ENCODE assay signal across 8 cellular contexts in the genomic region with DNA sequence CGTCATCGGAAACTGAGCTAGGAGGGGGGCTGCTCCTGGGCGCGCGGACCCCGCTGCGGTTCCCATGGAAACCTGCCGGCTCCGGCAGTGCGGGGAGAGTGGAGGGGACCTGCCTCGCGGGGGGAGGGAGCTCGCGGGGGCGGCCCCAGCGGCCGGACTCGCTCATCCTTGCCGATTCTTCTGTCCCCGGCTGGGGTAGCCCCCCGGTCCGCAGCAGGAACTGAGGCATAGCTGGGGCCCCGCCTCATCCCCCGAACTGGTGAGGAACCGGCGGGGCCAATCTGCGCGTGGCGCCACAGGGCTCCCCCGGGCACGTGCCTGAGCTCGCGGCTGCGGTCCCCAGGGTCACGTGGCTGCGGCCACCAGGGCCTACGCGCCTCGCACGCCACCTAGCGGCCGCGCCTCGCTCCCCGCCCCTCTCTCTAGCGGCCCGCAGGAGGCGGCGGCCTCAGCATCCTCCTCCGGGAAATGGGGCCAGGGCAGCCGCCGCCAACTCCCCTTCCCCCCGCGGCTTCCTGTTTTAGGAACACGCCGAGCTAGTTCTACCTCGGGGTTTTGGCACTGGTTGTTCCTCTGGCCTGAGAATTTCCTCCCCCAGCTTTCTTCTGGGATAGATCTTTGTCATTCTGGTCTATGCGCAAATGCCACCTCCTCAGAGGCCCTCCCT. TPM values are rescaled to one million over a fixed set of nuclear protein-coding genes. Genes with fewer than 3 reads are reported as not detected.
A peak's percentile ranks its signal among the peaks of the same experiment; 100 is the strongest.
DNase-seq lines count a peak whose midpoint lies in the region; ATAC-seq and TF ChIP-seq lines count a peak whose summit lies in the region.

No MANE protein-coding gene starts in this region.

- POLR2A ChIA-PET in Panc1 (lab: Charles Lee) = interaction anchor here (0.6 kb wide), 1 partner anchor 158 kb away, joined by 3 read pairs; no protein-coding TSS in a partner anchor

- H3K27ac ChIP-seq in KMS-11 = no peak overlapping the region
- H3K27ac ChIP-seq in Panc1 (ENCODE audit: low read length) = 0 out of 2 replicates have a peak overlapping the region, but pooled peaks have one; percentile 51

- peaks cover 24% of the 10 kb centered on the region for H3K27me3 Mint-ChIP-seq in activated T-cell treated with anti-CD3 and anti-CD28 coated beads, Interleukin-2, amount 50 U/mL, for 72 hours (ENCODE audit: low read depth)
- peaks cover 16 to 18% of the 10 kb centered on the region in 2 donors for H3K27me3 Mint-ChIP-seq in natural killer cell treated with Interleukin-12 subunit alpha and Interleukin-12 subunit beta and Interleukin-15 and Interleukin-18, amount 100 ng/mL, for 72 hours

- CTCF ChIA-PET in Panc1 (lab: Charles Lee) = interaction anchor here (0.6 to 1.3 kb wide), 4 partner anchors 99 to 114 kb away, joined by 5 to 10 read pairs (median 6); partner anchors contain the start of gene SWSAP1

- TF ChIP-seq CTCF in KMS-11 (conservative IDR thresholded peaks at IDR 0.05; ENCODE audit: low read depth, low read length) = peak; percentile 54
- peak; percentile 96 for TF ChIP-seq CTCF in Panc1 (IDR thresholded peaks at IDR 0.05)

- H3K4me3 ChIP-seq in KMS-11 (IDR thresholded peaks at IDR 0.05; ENCODE audit: insufficient read depth, low read depth, low read length) (no peak overlapping the region), Panc1 (ENCODE audit: low read depth in 2 of 2, low read length in 2 of 2) (peak overlapping the region; percentile 51 to 58)

- BruUV-seq in Panc1 (replicated peaks; lab: Mats Ljungman, UMichigan) = no TSS peak

- H3K36me3 Mint-ChIP-seq in activated T-cell treated with anti-CD3 and anti-CD28 coated beads, Interleukin-2, amount 50 U/mL, for 72 hours (ENCODE audit: insufficient read depth in 2 of 2) = peaks cover 1% of the 10 kb centered on the region in 2 donors
- H3K36me3 Mint-ChIP-seq in natural killer cell treated with Interleukin-12 subunit alpha and Interleukin-12 subunit beta and Interleukin-15 and Interleukin-18, amount 100 ng/mL, for 72 hours = no peaks in the 10 kb centered on the region

- peak; percentile 53 for ATAC-seq in GM21619 (IDR thresholded peaks at IDR 0.05; ENCODE audit: unreplicated experiment)
- ATAC-seq in Panc1 = peak; percentile 81
- peak; percentile 77 to 79 for ATAC-seq in activated T-cell treated with anti-CD3 and anti-CD28 coated beads, Interleukin-2, amount 50 U/mL, for 72 hours (replicated peaks in 1 of 2)
- ATAC-seq in natural killer cell treated with Interleukin-12 subunit alpha and Interleukin-12 subunit beta and Interleukin-15 and Interleukin-18, amount 100 ng/mL, for 72 hours = peak; percentile 89

- H3K4me1 ChIP-seq in KMS-11 (ENCODE audit: low read depth, poor library complexity, severe bottlenecking) = peaks cover 4% of the 10 kb centered on the region
- no peaks in the 10 kb centered on the region for H3K4me1 ChIP-seq in Panc1 (ENCODE audit: control insufficient read depth, insufficient read depth, low read length)

- H3K36me3 ChIP-seq in KMS-11 (ENCODE audit: insufficient read depth) (no peaks in the 10 kb centered on the region), Panc1 (ENCODE audit: control insufficient read depth, insufficient read depth, low read length) (no peaks in the 10 kb centered on the region)

- 0 out of 2 replicates have a peak overlapping the region, but pooled peaks have one; percentile 26 for H2AFZ ChIP-seq in KMS-11 (ENCODE audit: low read depth)

- in situ Hi-C loops in Panc1 (cut with HindIII; ENCODE audit: low pct_unique_long_range_greater_than_20kb, low sequenced_read_pairs) = no loop called here

- H3K79me2 ChIP-seq in KMS-11 (ENCODE audit: insufficient read depth, low read depth) = no peaks in the 10 kb centered on the region

- H4K20me1 ChIP-seq in KMS-11 (ENCODE audit: insufficient read depth) = no peaks in the 10 kb centered on the region

- peak overlapping the region; percentile 84 to 91 for H3K4me3 Mint-ChIP-seq in activated T-cell treated with anti-CD3 and anti-CD28 coated beads, Interleukin-2, amount 50 U/mL, for 72 hours
- H3K4me3 Mint-ChIP-seq in natural killer cell treated with Interleukin-12 subunit alpha and Interleukin-12 subunit beta and Interleukin-15 and Interleukin-18, amount 100 ng/mL, for 72 hours = peak overlapping the region; percentile 76

- H3K4me2 ChIP-seq in KMS-11 = peak overlapping the region; percentile 33

- H3K9ac ChIP-seq in KMS-11 = peak overlapping the region; percentile 35; the same call in 1 of the 2 replicates

- H3K9me3 ChIP-seq in Panc1 (ENCODE audit: control insufficient read depth, insufficient read depth, low read depth, low read length) = no peaks in the 10 kb centered on the region

- H3K27me3 ChIP-seq in KMS-11 (ENCODE audit: insufficient read depth, low read depth) = no peaks in the 10 kb centered on the region
- H3K27me3 ChIP-seq in Panc1 (ENCODE audit: control insufficient read depth, insufficient read depth, low read length) = no peaks in the 10 kb centered on the region

- peaks cover 25% of the 10 kb centered on the region for H3K4me1 Mint-ChIP-seq in activated T-cell treated with anti-CD3 and anti-CD28 coated beads, Interleukin-2, amount 50 U/mL, for 72 hours (ENCODE audit: low read depth)
- peaks cover 15 to 18% of the 10 kb centered on the region in 2 donors for H3K4me1 Mint-ChIP-seq in natural killer cell treated with Interleukin-12 subunit alpha and Interleukin-12 subunit beta and Interleukin-15 and Interleukin-18, amount 100 ng/mL, for 72 hours (ENCODE audit: low read depth in 2 of 2)

- H3K9me3 Mint-ChIP-seq in activated T-cell treated with anti-CD3 and anti-CD28 coated beads, Interleukin-2, amount 50 U/mL, for 72 hours = no peaks in the 10 kb centered on the region
- no peaks in the 10 kb centered on the region for H3K9me3 Mint-ChIP-seq in natural killer cell treated with Interleukin-12 subunit alpha and Interleukin-12 subunit beta and Interleukin-15 and Interleukin-18, amount 100 ng/mL, for 72 hours

- no peak overlapping the region for H3K27ac Mint-ChIP-seq in activated T-cell treated with anti-CD3 and anti-CD28 coated beads, Interleukin-2, amount 50 U/mL, for 72 hours
- H3K27ac Mint-ChIP-seq in natural killer cell treated with Interleukin-12 subunit alpha and Interleukin-12 subunit beta and Interleukin-15 and Interleukin-18, amount 100 ng/mL, for 72 hours = peak overlapping the region; percentile 39 to 69

- intact Hi-C loops in Panc1 (cut with micrococcal nuclease; ENCODE audit: unreplicated experiment) = no loop called here

- peak; percentile 41 for DNase-seq in DMS114 treated with DMSO at 0.1 percent for 48 hours (lab: John Stamatoyannopoulos, UW; ENCODE audit: unreplicated experiment)
- DNase-seq in Panc1 (ENCODE audit: low read depth, low spot score) = no peak
- DNase-seq in activated T-cell treated with anti-CD3 and anti-CD28 coated beads, Interleukin-2, amount 50 U/mL, for 72 hours = peak; percentile 92 to 93
- DNase-seq in fibroblast of gingiva (ENCODE audit: low read depth) = peak; percentile 70
- peak; percentile 90 for DNase-seq in natural killer cell treated with Interleukin-12 subunit alpha and Interleukin-12 subunit beta and Interleukin-15 and Interleukin-18, amount 100 ng/mL, for 72 hours (ENCODE audit: low spot score)
- peak; percentile 84 for DNase-seq in stimulated activated naive CD4-positive, alpha-beta T cell treated with Interleukin-2 at 50 U/mL for 16 hours (lab: John Stamatoyannopoulos, UW)

RNA-seq across cellular contexts. Expression of gene ELAVL3, which starts 1.7 kb away (rescaled TPM):
- total RNA-seq in Panc1 (2021; ENCODE audit: unreplicated experiment) = not detected
- polyA plus RNA-seq in Panc1 (2012; ENCODE audit: insufficient read length) = not detected
- under 1 TPM in 1 of 2 donors, not detected in 1; 0.48 TPM for total RNA-seq in activated T-cell treated with anti-CD3 and anti-CD28 coated beads, Interleukin-2, amount 50 U/mL, for 72 hours
- total RNA-seq in natural killer cell treated with Interleukin-12 subunit alpha and Interleukin-12 subunit beta and Interleukin-15 and Interleukin-18, amount 100 ng/mL, for 72 hours = under 1 TPM in 1 of 2 donors, not detected in 1; 0.40 TPM

RNA-seq across cellular contexts. Expression of gene ZNF653, which starts 23.1 kb away (rescaled TPM):
- total RNA-seq in Panc1 (2021; ENCODE audit: unreplicated experiment) = 10.4 TPM
- 15.8 TPM for polyA plus RNA-seq in Panc1 (2012; ENCODE audit: insufficient read length)
- total RNA-seq in activated T-cell treated with anti-CD3 and anti-CD28 coated beads, Interleukin-2, amount 50 U/mL, for 72 hours = 10 to 100 TPM; 10.5 to 12.3 TPM
- 10 to 100 TPM; 23.7 to 23.8 TPM for total RNA-seq in natural killer cell treated with Interleukin-12 subunit alpha and Interleukin-12 subunit beta and Interleukin-15 and Interleukin-18, amount 100 ng/mL, for 72 hours

RNA-seq across cellular contexts. Expression of gene ECSIT, which starts 46.4 kb away (rescaled TPM):
- 39.4 TPM for total RNA-seq in Panc1 (2021; ENCODE audit: unreplicated experiment)
- polyA plus RNA-seq in Panc1 (2012; ENCODE audit: insufficient read length) = 60.1 TPM
- total RNA-seq in activated T-cell treated with anti-CD3 and anti-CD28 coated beads, Interleukin-2, amount 50 U/mL, for 72 hours = 10 to 100 TPM; 35.7 to 44.0 TPM
- total RNA-seq in natural killer cell treated with Interleukin-12 subunit alpha and Interleukin-12 subunit beta and Interleukin-15 and Interleukin-18, amount 100 ng/mL, for 72 hours = 10 to 100 TPM; 27.0 to 37.3 TPM

RNA-seq across cellular contexts. Expression of gene PRKCSH, which starts 47.1 kb away (rescaled TPM):
- 399 TPM for total RNA-seq in Panc1 (2021; ENCODE audit: unreplicated experiment)
- 413 TPM for polyA plus RNA-seq in Panc1 (2012; ENCODE audit: insufficient read length)
- 100 to 1,000 TPM; 253 to 266 TPM for total RNA-seq in activated T-cell treated with anti-CD3 and anti-CD28 coated beads, Interleukin-2, amount 50 U/mL, for 72 hours
- 100 to 1,000 TPM; 303 to 321 TPM for total RNA-seq in natural killer cell treated with Interleukin-12 subunit alpha and Interleukin-12 subunit beta and Interleukin-15 and Interleukin-18, amount 100 ng/mL, for 72 hours

RNA-seq across cellular contexts. Expression of gene ODAD3, which starts 47.6 kb away (rescaled TPM):
- total RNA-seq in Panc1 (2021; ENCODE audit: unreplicated experiment) = 1.9 TPM
- 2.9 TPM for polyA plus RNA-seq in Panc1 (2012; ENCODE audit: insufficient read length)
- total RNA-seq in activated T-cell treated with anti-CD3 and anti-CD28 coated beads, Interleukin-2, amount 50 U/mL, for 72 hours = under 1 TPM; 0.16 to 0.50 TPM
- total RNA-seq in natural killer cell treated with Interleukin-12 subunit alpha and Interleukin-12 subunit beta and Interleukin-15 and Interleukin-18, amount 100 ng/mL, for 72 hours = not detected
